In genomic region chr18:26532367-26533340, GRCh38 we compare ENCODE assay signal across 1 cellular context.
TF ChIP-seq lines count a peak whose summit lies in the region.

No MANE protein-coding gene starts in this region.

TF ChIP-seq in GM23338, 12 proteins besides CTCF, POLR2A, EP300 and RAD21 (continued from another document):
- no peak for TF ChIP-seq ZNF462 (CRISPR knock-in tag; IDR thresholded peaks at IDR 0.05)
- TF ChIP-seq STAT1 (IDR thresholded peaks at IDR 0.05; ENCODE audit: unreplicated experiment): no peak
- no peak for TF ChIP-seq EZH2phosphoT487 (IDR thresholded peaks at IDR 0.05; ENCODE audit: unreplicated experiment)
- no peak for TF ChIP-seq ETS1 (IDR thresholded peaks at IDR 0.05)
- no peak for TF ChIP-seq CREB1 (CRISPR knock-in tag; IDR thresholded peaks at IDR 0.05; ENCODE audit: low read depth)
- TF ChIP-seq EZH2 (IDR thresholded peaks at IDR 0.05; ENCODE audit: low read depth, unreplicated experiment): no peak
